ENCODE assay signal across 24 cellular contexts in the genomic region with DNA sequence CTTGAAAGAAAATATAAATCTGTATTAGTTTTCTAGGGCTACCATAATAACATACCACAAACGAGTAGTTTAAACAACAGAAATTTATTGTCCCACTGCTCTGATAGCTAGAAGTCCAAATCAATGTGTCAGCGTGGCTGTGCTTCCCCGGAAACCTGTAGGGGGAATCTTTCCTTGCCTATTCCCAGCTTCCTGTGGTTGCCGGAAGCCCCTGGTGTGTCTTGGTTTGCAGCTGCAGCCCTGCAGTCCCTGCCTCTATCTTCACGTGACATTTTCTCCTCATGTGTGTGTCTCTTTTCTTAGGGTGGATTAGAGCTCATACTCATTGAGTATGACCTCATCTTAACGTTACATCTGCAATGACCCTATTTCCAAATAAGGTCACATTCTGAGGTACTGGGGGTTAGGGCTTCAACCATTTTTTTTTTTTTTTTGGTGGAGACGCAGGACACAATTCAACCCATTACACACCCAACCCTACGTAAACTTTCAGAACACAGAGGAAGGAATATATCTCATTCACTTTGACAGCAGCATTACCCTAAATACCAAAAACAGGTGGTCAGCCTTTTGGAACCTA.
A peak's percentile ranks its signal among the peaks of the same experiment; 100 is the strongest.
DNase-seq lines count a peak whose midpoint lies in the region; ATAC-seq and TF ChIP-seq lines count a peak whose summit lies in the region.
"Had no signal": no experiment of that assay in that cellular context is flagged by ENCODE, and none has a peak within 500 bp of the region (broad histone marks: within the 10 kb centered on the region; RNA-seq: fewer than 3 reads in every experiment).

No MANE protein-coding gene starts in this region.

- no peaks in the 10 kb centered on the region for H3K9me3 Mint-ChIP-seq in H9
- H3K9me3 Mint-ChIP-seq in WTC11: no peaks in the 10 kb centered on the region
- no peaks in the 10 kb centered on the region for H3K9me3 Mint-ChIP-seq in CD8-positive, alpha-beta T cell
- H3K9me3 Mint-ChIP-seq: activated naive CD4-positive, alpha-beta T cell treated with anti-CD3 and anti-CD28 coated beads for 36 hours; activated T-cell treated with anti-CD3 and anti-CD28 coated beads, Interleukin-2, amount 50 U/mL, for 72 hours; naive thymus-derived CD8-positive, alpha-beta T cell had no signal

- H3K9ac ChIP-seq in H9 (ENCODE audit: extremely low read depth, insufficient read length, low read length): no peak overlapping the region

- peak; percentile 54 for TF ChIP-seq CTCF in H9 (conservative IDR thresholded peaks at IDR 0.05)
- TF ChIP-seq CTCF in WTC11 (IDR thresholded peaks at IDR 0.05): no peak
- no peak for TF ChIP-seq CTCF in BE2C (IDR thresholded peaks at IDR 0.05; ENCODE audit: low read depth, low read length)
- TF ChIP-seq CTCF in CD8-positive, alpha-beta T cell (IDR thresholded peaks at IDR 0.05): no peak

- no peaks in the 10 kb centered on the region for H3K23me2 ChIP-seq in H9 (ENCODE audit: insufficient read length, low read depth, low read length, poor library complexity, severe bottlenecking)

- H2BK12ac ChIP-seq in H9 (ENCODE audit: insufficient read length, low read depth, low read length): no peak overlapping the region

- peaks cover 14% of the 10 kb centered on the region for H3K36me3 ChIP-seq in BE2C
- H3K36me3 ChIP-seq in CD8-positive, alpha-beta T cell (ENCODE audit: insufficient read depth, low read length): peaks cover 25% of the 10 kb centered on the region

- no peak overlapping the region for H2BK20ac ChIP-seq in H9 (ENCODE audit: low read depth, low read length, poor library complexity, severe bottlenecking)

- H3K27me3 ChIP-seq in H9 (ENCODE audit: insufficient read depth, low read length) (no peaks in the 10 kb centered on the region), BE2C (no peaks in the 10 kb centered on the region)
- no peaks in the 10 kb centered on the region for H3K27me3 ChIP-seq in CD8-positive, alpha-beta T cell (ENCODE audit: insufficient read depth, low read length)
- H3K27me3 ChIP-seq: MG63, SJSA1 had no signal

- H3K4me3 Mint-ChIP-seq in H9 (no peak overlapping the region), WTC11 (no peak overlapping the region)
- H3K4me3 Mint-ChIP-seq in CD8-positive, alpha-beta T cell: no peak overlapping the region
- H3K4me3 Mint-ChIP-seq: activated naive CD4-positive, alpha-beta T cell treated with anti-CD3 and anti-CD28 coated beads for 36 hours; activated T-cell treated with anti-CD3 and anti-CD28 coated beads, Interleukin-2, amount 50 U/mL, for 72 hours; naive thymus-derived CD8-positive, alpha-beta T cell had no signal

- H4K91ac ChIP-seq in H9 (ENCODE audit: insufficient read length, low read depth, low read length): no peak overlapping the region

- H2AK5ac ChIP-seq in H9 (ENCODE audit: insufficient read length, low read length): no peak overlapping the region

- H2BK15ac ChIP-seq in H9 (ENCODE audit: low read depth, low read length): no peak overlapping the region

- POLR2A ChIA-PET in WTC11 (lab: Charles Lee): no interaction called here
- POLR2A ChIA-PET in CD8-positive, alpha-beta T cell (lab: Charles Lee): no interaction called here

- no peak overlapping the region for H3T11ph ChIP-seq in H9 (ENCODE audit: low read length)

- intact Hi-C loops in CD8-positive, alpha-beta T cell (cut with DNase I, micrococcal nuclease): no loop called here

- peak; percentile 55 for DNase-seq in H9
- DNase-seq in WTC11 (ENCODE audit: low spot score): peak; percentile 45
- peak; percentile 28 for DNase-seq in iPS DF 19.7 (ENCODE audit: low read depth, low spot score)
- DNase-seq in renal cortical epithelial cell (ENCODE audit: low read depth): peak; percentile 15
- no peak for DNase-seq in NCI-H2227 (lab: John Stamatoyannopoulos, UW; ENCODE audit: unreplicated experiment)
- no peak for DNase-seq in BE2C
- no peak for DNase-seq in CD8-positive, alpha-beta T cell
- DNase-seq: activated CD4-positive, alpha-beta T cell treated with anti-CD3 and anti-CD28 coated beads for 4 hours; activated naive CD4-positive, alpha-beta T cell treated with anti-CD3 and anti-CD28 coated beads for 36 hours; activated T-cell treated with anti-CD3 and anti-CD28 coated beads, Interleukin-2, amount 50 U/mL, for 72 hours; amygdala; glutamatergic neuron; KBM-7; MG63; naive thymus-derived CD8-positive, alpha-beta T cell; NCI-H1417 treated with DMSO at 0.1 percent for 48 hours; NCI-H2107; right cardiac atrium; stimulated activated CD4-positive, alpha-beta T cell treated with anti-CD3 and anti-CD28 coated beads, Interleukin-12 subunit alpha, Interleukin-12 subunit beta, amount 100 ng/mL, for 4 hours; stimulated activated CD4-positive, alpha-beta T cell treated with anti-CD3 and anti-CD28 coated beads, Interleukin-4, amount 100 ng/mL, for 4 hours; stimulated activated naive CD4-positive, alpha-beta T cell had no signal

- H2BK120ac ChIP-seq in H9 (ENCODE audit: low read depth, low read length, poor library complexity, severe bottlenecking): no peak overlapping the region

- no peaks in the 10 kb centered on the region for H3K4me1 ChIP-seq in H9 (ENCODE audit: insufficient read depth, low read length)
- H3K4me1 ChIP-seq in BE2C: no peaks in the 10 kb centered on the region
- H3K4me1 ChIP-seq in CD8-positive, alpha-beta T cell (ENCODE audit: insufficient read depth, low read length): no peaks in the 10 kb centered on the region

- H3K56ac ChIP-seq in H9 (ENCODE audit: insufficient read length, low read depth, low read length): no peak overlapping the region

- no CpG with 5 or more reads among the region's 8 CpGs for WGBS in H9 (ENCODE audit: extremely low coverage, insufficient read length, low lambda C conversion rate)

- H3K27ac ChIP-seq in H9 (ENCODE audit: insufficient read length, low read depth, low read length): no peak overlapping the region
- H3K27ac ChIP-seq in CD8-positive, alpha-beta T cell (ENCODE audit: low read depth, low read length): no peak overlapping the region
- H3K27ac ChIP-seq: coronary artery, SJSA1 had no signal

- peaks cover 4 to 5% of the 10 kb centered on the region in 2 experiments; a peak in 3 of 4 replicates for H3K4me1 Mint-ChIP-seq in H9
- peaks cover 12% of the 10 kb centered on the region; the same call in 1 of the 2 replicates for H3K4me1 Mint-ChIP-seq in WTC11
- no peaks in the 10 kb centered on the region for H3K4me1 Mint-ChIP-seq in CD8-positive, alpha-beta T cell (ENCODE audit: low read depth)

- H4K20me1 ChIP-seq in H9 (ENCODE audit: control insufficient read depth, insufficient read depth, insufficient read length): no peaks in the 10 kb centered on the region

- no peak overlapping the region for H4K8ac ChIP-seq in H9 (replicated peaks; ENCODE audit: insufficient read length, low read depth, low read length)

- H3K4me3 ChIP-seq in BE2C (ENCODE audit: low read depth, low read length): no peak overlapping the region
- H3K4me3 ChIP-seq in CD8-positive, alpha-beta T cell (ENCODE audit: low read depth, low read length): no peak overlapping the region
- H3K4me3 ChIP-seq: coronary artery, MG63, SJSA1 had no signal

- H4K5ac ChIP-seq in H9 (ENCODE audit: insufficient read length, low read depth, low read length): no peak overlapping the region

- no peaks in the 10 kb centered on the region for H3K79me1 ChIP-seq in H9 (ENCODE audit: insufficient read depth, low read depth, low read length, poor library complexity, severe bottlenecking)

- no peaks in the 10 kb centered on the region for H3K79me2 ChIP-seq in H9 (ENCODE audit: insufficient read depth, low read length)

- CTCF ChIA-PET in WTC11 (lab: Charles Lee): interaction anchor here (0.9 to 2.0 kb wide), 6 partner anchors 10 to 232 kb away, joined by 3 to 11 read pairs (median 5); no protein-coding TSS in a partner anchor
- CTCF ChIA-PET in CD8-positive, alpha-beta T cell (lab: Charles Lee): no interaction called here

- no peak overlapping the region for H3K23ac ChIP-seq in H9 (ENCODE audit: insufficient read length, low read depth, low read length)

- ATAC-seq in WTC11: peak; percentile 96
- ATAC-seq in CD8-positive, alpha-beta T cell: no peak
- ATAC-seq: activated T-cell treated with anti-CD3 and anti-CD28 coated beads, Interleukin-2, amount 50 U/mL, for 72 hours; left lobe of liver; naive thymus-derived CD8-positive, alpha-beta T cell had no signal

- no peak overlapping the region for H2BK5ac ChIP-seq in H9 (ENCODE audit: insufficient read length, low read length)

- H3K27ac Mint-ChIP-seq in H9 (peak overlapping the region; percentile 18 to 76 (median 38); a peak in 4 of 7 replicates), WTC11 (peak overlapping the region; percentile 33; the same call in 1 of the 2 replicates)
- no peak overlapping the region for H3K27ac Mint-ChIP-seq in CD8-positive, alpha-beta T cell
- H3K27ac Mint-ChIP-seq: activated naive CD4-positive, alpha-beta T cell treated with anti-CD3 and anti-CD28 coated beads for 36 hours; activated T-cell treated with anti-CD3 and anti-CD28 coated beads, Interleukin-2, amount 50 U/mL, for 72 hours had no signal

- no peak overlapping the region for H3K14ac ChIP-seq in H9 (ENCODE audit: insufficient read depth, low read length)

- no peak overlapping the region for H3K4ac ChIP-seq in H9 (ENCODE audit: low read depth, low read length)

- H3K4me2 ChIP-seq in H9 (ENCODE audit: insufficient read depth, insufficient read length, low read length): no peak overlapping the region

- H3K36me3 Mint-ChIP-seq in H9 (ENCODE audit: insufficient read depth in 1 of 3, low read depth in 3 of 3): peaks cover 20 to 38% (median 33%) of the 10 kb centered on the region in 3 experiments; a peak in 6 of 7 replicates
- H3K36me3 Mint-ChIP-seq in WTC11: peaks cover 16% of the 10 kb centered on the region
- peaks cover 72% of the 10 kb centered on the region for H3K36me3 Mint-ChIP-seq in CD8-positive, alpha-beta T cell

- H3K9me3 ChIP-seq in H9 (ENCODE audit: control insufficient read depth, low read depth, low read length) (no peaks in the 10 kb centered on the region), BE2C (no peaks in the 10 kb centered on the region)
- no peaks in the 10 kb centered on the region for H3K9me3 ChIP-seq in CD8-positive, alpha-beta T cell (ENCODE audit: low read length)
- H3K9me3 ChIP-seq: MG63, SJSA1 had no signal

- H3K18ac ChIP-seq in H9 (ENCODE audit: insufficient read length, low read depth, low read length): no peak overlapping the region

- no peaks in the 10 kb centered on the region for H3K27me3 Mint-ChIP-seq in H9 (ENCODE audit: low read depth)
- no peaks in the 10 kb centered on the region for H3K27me3 Mint-ChIP-seq in WTC11 (ENCODE audit: low read depth)
- H3K27me3 Mint-ChIP-seq in CD8-positive, alpha-beta T cell (ENCODE audit: low read depth): no peaks in the 10 kb centered on the region
- H3K27me3 Mint-ChIP-seq: naive thymus-derived CD8-positive, alpha-beta T cell had no signal

- H2AFZ ChIP-seq in H9 (ENCODE audit: low read length): no peak overlapping the region

TF ChIP-seq in WTC11, 78 proteins besides CTCF, POLR2A, EP300 and RAD21 (continues in another document):
- TF ChIP-seq, protein P1, sequence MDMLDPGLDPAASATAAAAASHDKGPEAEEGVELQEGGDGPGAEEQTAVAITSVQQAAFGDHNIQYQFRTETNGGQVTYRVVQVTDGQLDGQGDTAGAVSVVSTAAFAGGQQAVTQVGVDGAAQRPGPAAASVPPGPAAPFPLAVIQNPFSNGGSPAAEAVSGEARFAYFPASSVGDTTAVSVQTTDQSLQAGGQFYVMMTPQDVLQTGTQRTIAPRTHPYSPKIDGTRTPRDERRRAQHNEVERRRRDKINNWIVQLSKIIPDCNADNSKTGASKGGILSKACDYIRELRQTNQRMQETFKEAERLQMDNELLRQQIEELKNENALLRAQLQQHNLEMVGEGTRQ (CRISPR knock-in tag; IDR thresholded peaks at IDR 0.05): peak; percentile 47

Comparison
In these comparisons a context has a peak if more than half of its experiments do, and no peak if none do; other contexts are left out.
1. DNase-seq: peak in H9 (single experiment), WTC11 (single experiment), iPS DF 19.7 (single experiment) and renal cortical epithelial cell (single experiment); none in NCI-H2227 (single experiment), BE2C (single experiment) and CD8-positive, alpha-beta T cell (0 of 7).